In genomic region chr7:151756076-151756731, GRCh38 we compare ENCODE assay signal across 8 cellular contexts.
A peak's percentile ranks its signal among the peaks of the same experiment; 100 is the strongest.
DNase-seq lines count a peak whose midpoint lies in the region; ATAC-seq and TF ChIP-seq lines count a peak whose summit lies in the region.

No MANE protein-coding gene starts in this region.

- no peak overlapping the region; a peak in 2 of 20 replicates for H3K4me3 ChIP-seq in BLaER1 treated with 17β-estradiol and CSF1 and Interleukin-3, amounts not matched to agents 10 nM and 100 nM
- H3K4me3 ChIP-seq in NB4 (ENCODE audit: low read depth, low read length), result no peak overlapping the region
- H3K4me3 ChIP-seq in left lung, result no peak overlapping the region

- TF ChIP-seq CTCF in NB4 (IDR thresholded peaks at IDR 0.05; ENCODE audit: low read depth, low read length), result no peak
- TF ChIP-seq CTCF in left lung (IDR thresholded peaks at IDR 0.05), result no peak

- DNase-seq in NB4 (ENCODE audit: low read depth), result peak; percentile 74
- peak; percentile 32 for DNase-seq in activated T-helper 1 cell treated with Interleukin-2 at 50 U/mL for 16 hours (ENCODE audit: low read depth)
- peak in 1 of 2 donors; percentile 57 for DNase-seq in left lung
- no peak for DNase-seq in NCI-H1930 (lab: John Stamatoyannopoulos, UW)
- DNase-seq in putamen (ENCODE audit: low spot score), result no peak

- peak overlapping the region; percentile 92 for H3K27ac Mint-ChIP-seq in stimulated activated naive CD8-positive, alpha-beta T cell treated with anti-CD3 and anti-CD28 coated beads, Interleukin-15, Interleukin-2, amounts not matched to agents 100 ng/mL and 50 ng/mL, for 24 hours

- H3K36me3 ChIP-seq in BLaER1 treated with 17β-estradiol and CSF1 and Interleukin-3, amounts not matched to agents 10 nM and 100 nM, result no peaks in the 10 kb centered on the region
- no peaks in the 10 kb centered on the region for H3K36me3 ChIP-seq in left lung

- peak overlapping the region; percentile 68 for H3K4me3 Mint-ChIP-seq in stimulated activated naive CD8-positive, alpha-beta T cell treated with anti-CD3 and anti-CD28 coated beads, Interleukin-15, Interleukin-2, amounts not matched to agents 100 ng/mL and 50 ng/mL, for 24 hours

- H3K36me3 Mint-ChIP-seq in stimulated activated naive CD8-positive, alpha-beta T cell treated with anti-CD3 and anti-CD28 coated beads, Interleukin-15, Interleukin-2, amounts not matched to agents 100 ng/mL and 50 ng/mL, for 24 hours (ENCODE audit: low read depth), result peaks cover 4% of the 10 kb centered on the region

- no peaks in the 10 kb centered on the region for H3K27me3 ChIP-seq in BLaER1 treated with 17β-estradiol and CSF1 and Interleukin-3, amounts not matched to agents 10 nM and 100 nM
- H3K27me3 ChIP-seq in left lung, result no peaks in the 10 kb centered on the region

- H3K4me1 ChIP-seq in BLaER1 treated with 17β-estradiol and CSF1 and Interleukin-3, amounts not matched to agents 10 nM and 100 nM, result peaks cover 29 to 51% (median 37%) of the 10 kb centered on the region in 10 experiments
- H3K4me1 ChIP-seq in left lung, result peaks cover 15 to 25% of the 10 kb centered on the region in 2 donors

- no peaks in the 10 kb centered on the region; a peak in 1 of 22 replicates for H3K9me3 ChIP-seq in BLaER1 treated with 17β-estradiol and CSF1 and Interleukin-3, amounts not matched to agents 10 nM and 100 nM (replicated peaks in 1 of 11)
- H3K9me3 ChIP-seq in left lung, result no peaks in the 10 kb centered on the region

- H3K9ac ChIP-seq in BLaER1 treated with 17β-estradiol and CSF1 and Interleukin-3, amounts not matched to agents 10 nM and 100 nM, result peak overlapping the region in 3 of 11 experiments; percentile 52 to 64 (median 54); a peak in 6 of 22 replicates

- peak; percentile 6 for ATAC-seq in left lung
- no peak for ATAC-seq in GM21717 (IDR thresholded peaks at IDR 0.05; ENCODE audit: unreplicated experiment)

- peak overlapping the region; percentile 30 to 82 (median 52); a peak in 20 of 22 replicates for H3K27ac ChIP-seq in BLaER1 treated with 17β-estradiol and CSF1 and Interleukin-3, amounts not matched to agents 10 nM and 100 nM
- H3K27ac ChIP-seq in left lung, result peak overlapping the region in 1 of 2 donors; percentile 66

- H3K27me3 Mint-ChIP-seq in stimulated activated naive CD8-positive, alpha-beta T cell treated with anti-CD3 and anti-CD28 coated beads, Interleukin-15, Interleukin-2, amounts not matched to agents 100 ng/mL and 50 ng/mL, for 24 hours, result no peaks in the 10 kb centered on the region

- H3K9me3 Mint-ChIP-seq in stimulated activated naive CD8-positive, alpha-beta T cell treated with anti-CD3 and anti-CD28 coated beads, Interleukin-15, Interleukin-2, amounts not matched to agents 100 ng/mL and 50 ng/mL, for 24 hours, result no peaks in the 10 kb centered on the region

- peak overlapping the region; percentile 42 to 91 (median 80) for H3K4me2 ChIP-seq in BLaER1 treated with 17β-estradiol and CSF1 and Interleukin-3, amounts not matched to agents 10 nM and 100 nM

- intact Hi-C loops in left lung (cut with DNase I), result no loop called here

- no peak for TF ChIP-seq POLR2A in NB4 (IDR thresholded peaks at IDR 0.05; ENCODE audit: extremely low read depth, insufficient read length)

- peaks cover 0 to 6% (median 0%) of the 10 kb centered on the region in 11 experiments; a peak in 5 of 22 replicates for H4K20me1 ChIP-seq in BLaER1 treated with 17β-estradiol and CSF1 and Interleukin-3, amounts not matched to agents 10 nM and 100 nM

- peaks cover 26% of the 10 kb centered on the region for H3K4me1 Mint-ChIP-seq in stimulated activated naive CD8-positive, alpha-beta T cell treated with anti-CD3 and anti-CD28 coated beads, Interleukin-15, Interleukin-2, amounts not matched to agents 100 ng/mL and 50 ng/mL, for 24 hours (ENCODE audit: low read depth)

Comparison
In these comparisons a context has a peak if more than half of its experiments do, and no peak if none do; other contexts are left out.
1. DNase-seq: peak in NB4 (single experiment) and activated T-helper 1 cell treated with Interleukin-2 at 50 U/mL for 16 hours (single experiment); none in NCI-H1930 (0 of 2) and putamen (single experiment).